Comparison of ENCODE assay signal across 9 cellular contexts in the genomic region with DNA sequence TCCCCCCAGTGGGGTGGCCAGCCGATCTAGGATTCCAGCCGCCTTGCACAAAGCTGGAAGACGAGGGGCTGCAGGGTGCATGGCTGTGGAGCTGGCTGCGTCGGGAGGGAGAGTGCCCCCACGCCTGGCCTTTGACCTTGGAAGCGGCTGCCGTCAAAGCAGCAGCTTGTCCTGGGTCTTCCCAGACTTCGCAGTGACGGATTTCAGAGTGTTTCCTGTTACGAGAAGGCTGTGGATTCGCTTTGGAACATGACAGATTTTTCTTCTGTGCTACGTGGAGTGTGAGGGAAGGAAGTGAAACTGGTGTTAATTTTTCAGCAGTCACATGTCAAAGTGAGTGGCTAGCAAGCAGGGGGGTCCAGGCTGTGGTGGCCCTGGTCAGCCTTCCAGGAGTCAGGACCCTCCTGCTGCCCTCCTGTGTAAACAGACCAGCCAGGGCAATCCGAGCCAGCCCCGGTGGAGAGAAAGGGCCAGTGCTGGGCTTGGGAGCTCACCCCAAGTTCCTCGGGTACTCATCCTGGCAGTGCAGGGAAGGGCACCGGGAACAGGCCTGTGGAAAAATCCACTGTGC.
DNase-seq lines count a peak whose midpoint lies in the region; ATAC-seq and TF ChIP-seq lines count a peak whose summit lies in the region.
"Had no signal": no experiment of that assay in that cellular context is flagged by ENCODE, and none has a peak within 500 bp of the region (broad histone marks: within the 10 kb centered on the region; RNA-seq: fewer than 3 reads in every experiment).

No MANE protein-coding gene starts in this region.

- no peaks in the 10 kb centered on the region for H3K36me3 ChIP-seq in Karpas-422 (ENCODE audit: insufficient read depth, low read length)
- H3K36me3 ChIP-seq in lung (ENCODE audit: control insufficient read depth in 2 of 2, insufficient read depth in 2 of 2, low read length in 2 of 2), result no peaks in the 10 kb centered on the region
- no peaks in the 10 kb centered on the region for H3K36me3 ChIP-seq in subcutaneous abdominal adipose tissue (ENCODE audit: control insufficient read depth in 5 of 5, insufficient read depth in 5 of 5, low read length in 5 of 5)

- H3K36me3 Mint-ChIP-seq in mesothelial cell of epicardium, result peaks cover 3% of the 10 kb centered on the region

- H3K27me3 ChIP-seq in Karpas-422 (ENCODE audit: low read length), result no peaks in the 10 kb centered on the region
- no peaks in the 10 kb centered on the region for H3K27me3 ChIP-seq in lung (ENCODE audit: control insufficient read depth, insufficient read depth)
- H3K27me3 ChIP-seq in subcutaneous abdominal adipose tissue (ENCODE audit: control insufficient read depth in 5 of 5, insufficient read depth in 4 of 5, low read length in 5 of 5), result no peaks in the 10 kb centered on the region

- H3K4me3 ChIP-seq in Karpas-422 (ENCODE audit: low read length) (peak overlapping the region; percentile 44; the same call in 1 of the 2 replicates), lung (no peak overlapping the region), subcutaneous abdominal adipose tissue (ENCODE audit: low read depth in 1 of 5, low read length in 5 of 5) (peak overlapping the region in 3 of 5 donors; percentile 8 to 32 (median 16))

- peaks cover 13% of the 10 kb centered on the region for H3K4me1 ChIP-seq in Karpas-422 (ENCODE audit: low read length)
- peaks cover 0 to 8% of the 10 kb centered on the region in 2 donors for H3K4me1 ChIP-seq in lung (ENCODE audit: control insufficient read depth in 2 of 2, insufficient read depth in 2 of 2, low read length in 2 of 2)
- peaks cover 1 to 35% (median 27%) of the 10 kb centered on the region in 5 donors for H3K4me1 ChIP-seq in subcutaneous abdominal adipose tissue (ENCODE audit: control insufficient read depth in 5 of 5, insufficient read depth in 5 of 5, low read length in 5 of 5)

- peak overlapping the region; percentile 51 for H3K4me2 ChIP-seq in Karpas-422 (ENCODE audit: low read depth, low read length, poor library complexity, severe bottlenecking)

- H3K9ac ChIP-seq in Karpas-422 (ENCODE audit: low read length), result peak overlapping the region; percentile 53
- H3K9ac ChIP-seq in subcutaneous abdominal adipose tissue (ENCODE audit: low read length in 5 of 5), result peak overlapping the region in 1 of 5 donors; percentile 41

- WGBS in lung, 2 donors, result 28 to 33% methylated on average over 17 of the region's 17 CpGs

- no peak overlapping the region for H3K4me3 Mint-ChIP-seq in mesothelial cell of epicardium

- H3K79me2 ChIP-seq in Karpas-422 (ENCODE audit: low read length), result no peaks in the 10 kb centered on the region

- peaks cover 6% of the 10 kb centered on the region for H3K4me1 Mint-ChIP-seq in mesothelial cell of epicardium

- H3K9me3 ChIP-seq in Karpas-422 (ENCODE audit: low read length), result no peaks in the 10 kb centered on the region
- H3K9me3 ChIP-seq in lung (ENCODE audit: control insufficient read depth in 2 of 2, insufficient read depth in 1 of 2, low read length in 1 of 2), result no peaks in the 10 kb centered on the region
- no peaks in the 10 kb centered on the region for H3K9me3 ChIP-seq in subcutaneous abdominal adipose tissue (ENCODE audit: control insufficient read depth in 5 of 5, low read length in 5 of 5)

- no peak overlapping the region for H3K27ac ChIP-seq in Karpas-422 (ENCODE audit: low read length)
- peak overlapping the region; percentile 84 for H3K27ac ChIP-seq in angular gyrus (ENCODE audit: low read depth, low read length)
- peak overlapping the region in 1 of 2 donors; percentile 72 for H3K27ac ChIP-seq in lung (ENCODE audit: low read depth in 1 of 2, low read length in 1 of 2)
- H3K27ac ChIP-seq in subcutaneous abdominal adipose tissue (ENCODE audit: low read depth, low read length), result peak overlapping the region; percentile 9

- no peaks in the 10 kb centered on the region for H4K20me1 ChIP-seq in Karpas-422 (ENCODE audit: insufficient read depth, low read depth, low read length)

- no peak overlapping the region for H3K27ac Mint-ChIP-seq in mesothelial cell of epicardium

- no peaks in the 10 kb centered on the region for H3K9me2 ChIP-seq in Karpas-422 (replicated peaks; ENCODE audit: insufficient read depth, low read length)

- ATAC-seq in lung (ENCODE audit: insufficient read depth, low FRiP score), result peak; percentile 55
- ATAC-seq in GM19351 (IDR thresholded peaks at IDR 0.05; ENCODE audit: unreplicated experiment), result no peak
- ATAC-seq: Panc1 had no signal

- no peaks in the 10 kb centered on the region for H3K9me3 Mint-ChIP-seq in mesothelial cell of epicardium

- no peak overlapping the region; the same call in 1 of the 2 replicates for H2AFZ ChIP-seq in Karpas-422 (ENCODE audit: low read length)

- no peak for TF ChIP-seq CTCF in lung (IDR thresholded peaks at IDR 0.05; ENCODE audit: control extremely low read depth, extremely low read depth)
- no peak for TF ChIP-seq CTCF in mesothelial cell of epicardium (IDR thresholded peaks at IDR 0.05; ENCODE audit: unreplicated experiment)

- peak; percentile 65 for DNase-seq in Karpas-422
- no peak for DNase-seq in lung (ENCODE audit: low spot score)
- DNase-seq in stimulated activated CD4-positive, alpha-beta T cell treated with anti-CD3 and anti-CD28 coated beads, Interleukin-4, amount 100 ng/mL, for 1 hour, result no peak
- DNase-seq in T-helper 1 cell, result no peak
- no peak for DNase-seq in mesothelial cell of epicardium (ENCODE audit: low spot score in 2 of 2, unreplicated experiment in 2 of 2)

- H3K27me3 Mint-ChIP-seq in mesothelial cell of epicardium (ENCODE audit: low read depth), result no peaks in the 10 kb centered on the region
